Comparison of ENCODE assay signal across 8 cellular contexts in genomic region chr13:102798653-102799543, GRCh38. TPM values are rescaled to one million over a fixed set of nuclear protein-coding genes. Genes with fewer than 3 reads are reported as not detected.
DNase-seq lines count a peak whose midpoint lies in the region; ATAC-seq and TF ChIP-seq lines count a peak whose summit lies in the region.

Gene BIVM (plus strand): TSS chr13:102799119. CDS start chr13:102807268, 8,149 bp downstream.
Gene POGLUT2 (minus strand): TSS chr13:102798976. CDS start chr13:102798670, 306 bp downstream.

- DNase-seq in GM10266 (ENCODE audit: extremely low spot score) (peak; percentile 97), NCI-H1092 treated with DMSO at 0.1 percent for 48 hours (lab: John Stamatoyannopoulos, UW) (peak; percentile 93), head of caudate nucleus (peak; percentile 85 to 97 (median 92)), omental fat pad (ENCODE audit: low spot score) (peak; percentile 78), type B pancreatic cell (ENCODE audit: extremely low spot score, unreplicated experiment) (peak; percentile 90)
- peak; percentile 82 for DNase-seq in activated naive CD8-positive, alpha-beta T cell treated with anti-CD3 and anti-CD28 coated beads, Interleukin-2, amount 10 ng/mL, durations not matched to agents 7 days and 5 days

- peak within 1 kb of the TSS; percentile 77 for H3K4me3 ChIP-seq in SU-DHL-6 (ENCODE audit: insufficient read depth, low read length, poor library complexity, severe bottlenecking)

- H3K27me3 Mint-ChIP-seq in activated naive CD8-positive, alpha-beta T cell treated with anti-CD3 and anti-CD28 coated beads, Interleukin-2, amount 10 ng/mL, durations not matched to agents 7 days and 5 days: no peaks in the 10 kb centered on the region
- no peaks in the 10 kb centered on the region for H3K27me3 Mint-ChIP-seq in type B pancreatic cell

- ATAC-seq in HG02588 (IDR thresholded peaks at IDR 0.05; ENCODE audit: unreplicated experiment): peak; percentile 81
- ATAC-seq in activated naive CD8-positive, alpha-beta T cell treated with anti-CD3 and anti-CD28 coated beads, Interleukin-2, amount 10 ng/mL, durations not matched to agents 7 days and 5 days (ENCODE audit: low read depth): peak; percentile 87
- ATAC-seq in omental fat pad (ENCODE audit: low FRiP score): peak; percentile 94

- H3K27ac Mint-ChIP-seq in activated naive CD8-positive, alpha-beta T cell treated with anti-CD3 and anti-CD28 coated beads, Interleukin-2, amount 10 ng/mL, durations not matched to agents 7 days and 5 days: peak within 1 kb of the TSS; percentile 87
- H3K27ac Mint-ChIP-seq in type B pancreatic cell: peak within 1 kb of the TSS; percentile 87

- POLR2A ChIA-PET in activated naive CD8-positive, alpha-beta T cell treated with anti-CD3 and anti-CD28 coated beads, Interleukin-2, amount 10 ng/mL, durations not matched to agents 7 days and 5 days (lab: Charles Lee): interaction anchor here (1.0 to 5.2 kb wide), 5 partner anchors 14 to 202 kb away, joined by 3 to 77 read pairs (median 19); partner anchors contain the start of genes ERCC5, TEX30 and TPP2

- H2AFZ ChIP-seq in SU-DHL-6 (ENCODE audit: low read depth, low read length, severe bottlenecking): peak within 1 kb of the TSS; percentile 91

- no peaks in the 10 kb centered on the region for H3K9me3 ChIP-seq in SU-DHL-6 (ENCODE audit: insufficient read depth, low read length)

- H3F3A ChIP-seq in SU-DHL-6 (ENCODE audit: insufficient read depth): peaks cover 8% of the 10 kb centered on the region; the same call in 1 of the 2 replicates

- H3K36me3 Mint-ChIP-seq in activated naive CD8-positive, alpha-beta T cell treated with anti-CD3 and anti-CD28 coated beads, Interleukin-2, amount 10 ng/mL, durations not matched to agents 7 days and 5 days: peaks cover 10% of the 10 kb centered on the region
- H3K36me3 Mint-ChIP-seq in type B pancreatic cell: peaks cover 11% of the 10 kb centered on the region

- peaks cover 43% of the 10 kb centered on the region for H3K4me1 Mint-ChIP-seq in activated naive CD8-positive, alpha-beta T cell treated with anti-CD3 and anti-CD28 coated beads, Interleukin-2, amount 10 ng/mL, durations not matched to agents 7 days and 5 days
- peaks cover 16% of the 10 kb centered on the region for H3K4me1 Mint-ChIP-seq in type B pancreatic cell (ENCODE audit: unreplicated experiment)

- no peak within 1 kb of the TSS for H3K27ac ChIP-seq in SU-DHL-6 (ENCODE audit: low read depth, low read length)

- no peaks in the 10 kb centered on the region; the same call in 1 of the 2 replicates for H3K79me2 ChIP-seq in SU-DHL-6 (ENCODE audit: insufficient read depth, low read length)

- no peaks in the 10 kb centered on the region for H4K20me1 ChIP-seq in SU-DHL-6 (ENCODE audit: low read depth, low read length)

- no peaks in the 10 kb centered on the region for H3K9me3 Mint-ChIP-seq in activated naive CD8-positive, alpha-beta T cell treated with anti-CD3 and anti-CD28 coated beads, Interleukin-2, amount 10 ng/mL, durations not matched to agents 7 days and 5 days
- H3K9me3 Mint-ChIP-seq in type B pancreatic cell: no peaks in the 10 kb centered on the region

- TF ChIP-seq CTCF in GM10266 (IDR thresholded peaks at IDR 0.05; ENCODE audit: control insufficient read depth, insufficient read depth, low read depth, missing control alignments) (no peak), SU-DHL-6 (IDR thresholded peaks at IDR 0.05; ENCODE audit: insufficient read depth, low read length, poor library complexity, severe bottlenecking) (no peak), omental fat pad (IDR thresholded peaks at IDR 0.05) (no peak), type B pancreatic cell (conservative IDR thresholded peaks at IDR 0.05) (no peak)

- intact Hi-C loops in head of caudate nucleus (cut with DNase I): loop anchor here (2.0 to 5.0 kb wide), 2 partner anchors 48 to 207 kb away; partner anchors contain the start of gene ERCC5

- no peaks in the 10 kb centered on the region for H3K27me3 ChIP-seq in SU-DHL-6 (ENCODE audit: low read length)

- peak within 1 kb of the TSS; percentile 62 for H3K9ac ChIP-seq in SU-DHL-6 (ENCODE audit: low read length)

- H3K4me2 ChIP-seq in SU-DHL-6 (ENCODE audit: low read depth, low read length, poor library complexity, severe bottlenecking): peak within 1 kb of the TSS; percentile 78

- no peaks in the 10 kb centered on the region for H3K9me2 ChIP-seq in SU-DHL-6 (replicated peaks; ENCODE audit: insufficient read depth, low read length)

- H3K4me3 Mint-ChIP-seq in activated naive CD8-positive, alpha-beta T cell treated with anti-CD3 and anti-CD28 coated beads, Interleukin-2, amount 10 ng/mL, durations not matched to agents 7 days and 5 days: peak within 1 kb of the TSS; percentile 96
- H3K4me3 Mint-ChIP-seq in type B pancreatic cell: peak within 1 kb of the TSS; percentile 99

- H3K36me3 ChIP-seq in SU-DHL-6 (ENCODE audit: low read length): no peaks in the 10 kb centered on the region

RNA-seq across cellular contexts. Expression of gene BIVM, which starts in this region (rescaled TPM):
- 10 to 100 TPM; 19.8 to 26.2 TPM for total RNA-seq in activated naive CD8-positive, alpha-beta T cell treated with anti-CD3 and anti-CD28 coated beads, Interleukin-2, amount 10 ng/mL, durations not matched to agents 7 days and 5 days
- total RNA-seq in omental fat pad: 10 to 100 TPM; 12.6 to 21.4 (median 16.1) TPM
- total RNA-seq in type B pancreatic cell (ENCODE audit: low replicate concordance): 17.1 and 30.0 TPM in 2 replicates

RNA-seq across cellular contexts. Expression of gene POGLUT2, which starts in this region (rescaled TPM):
- total RNA-seq in activated naive CD8-positive, alpha-beta T cell treated with anti-CD3 and anti-CD28 coated beads, Interleukin-2, amount 10 ng/mL, durations not matched to agents 7 days and 5 days: 1 to 10 TPM; 8.2 to 8.8 TPM
- total RNA-seq in omental fat pad (1 to 10 TPM; 4.2 to 6.0 (median 4.8) TPM), type B pancreatic cell (ENCODE audit: low replicate concordance) (8.1 and 28.5 TPM in 2 replicates)
